In the genomic region with DNA sequence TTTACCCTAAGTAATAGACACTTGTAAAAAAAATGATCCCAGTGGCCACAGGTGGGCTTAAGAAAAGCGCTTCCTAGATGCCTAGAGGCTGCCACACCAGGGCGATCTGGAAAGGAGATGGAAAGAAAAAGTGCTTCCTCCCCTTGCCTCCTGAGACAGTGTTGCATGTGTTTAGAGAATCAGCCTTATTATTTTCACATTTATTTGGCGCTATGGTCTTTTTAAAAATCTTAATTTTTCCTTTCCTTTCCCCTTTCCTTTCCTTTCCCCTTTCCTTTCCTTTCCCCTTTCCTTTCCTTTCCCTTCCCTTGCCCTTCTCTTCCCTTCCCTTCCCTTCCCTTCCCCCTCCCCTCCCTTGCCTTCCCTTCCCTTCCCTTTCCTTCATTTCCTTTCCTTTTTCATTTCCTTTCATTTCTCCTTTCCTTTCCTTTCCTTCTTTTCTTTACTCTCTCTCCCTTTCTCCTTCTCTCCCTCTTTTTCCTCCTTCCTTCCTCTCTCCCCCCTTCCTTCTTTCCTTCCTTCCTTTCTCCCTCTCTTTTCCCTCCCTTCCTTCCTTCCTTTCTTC, we compare ENCODE assay signal across 4 cellular contexts.
TF ChIP-seq lines count a peak whose summit lies in the region.

No MANE protein-coding gene starts in this region.

TF ChIP-seq in HepG2, 621 proteins besides CTCF, POLR2A, EP300 and RAD21:
- TF ChIP-seq HNRNPK (IDR thresholded peaks at IDR 0.05; ENCODE audit: low read depth, low read length, poor library complexity, severe bottlenecking) (peak; percentile 77), ZNF782 (CRISPR knock-in tag; IDR thresholded peaks at IDR 0.05; ENCODE audit: borderline replicate concordance) (no peak)

TF ChIP-seq in HEK293, 187 proteins besides CTCF, POLR2A, EP300 and RAD21:
- TF ChIP-seq ZNF530 (tag by site-specific recombination; IDR thresholded peaks at IDR 0.05; ENCODE audit: low read depth) (0 out of 2 replicates have a peak, but pooled peaks have one; percentile 55), KLF8 (tag by site-specific recombination; IDR thresholded peaks at IDR 0.05) (no peak), KLF7 (tag by site-specific recombination; IDR thresholded peaks at IDR 0.05; ENCODE audit: borderline replicate concordance) (no peak), ZNF169 (tag by site-specific recombination; IDR thresholded peaks at IDR 0.05) (no peak), ZNF132 (tag by site-specific recombination; IDR thresholded peaks at IDR 0.05; ENCODE audit: borderline replicate concordance) (no peak), GFI1B (tag by site-specific recombination; IDR thresholded peaks at IDR 0.05) (no peak), HOXC10 (CRISPR knock-in tag; IDR thresholded peaks at IDR 0.05) (no peak), PRDM1 (tag by site-specific recombination; IDR thresholded peaks at IDR 0.05) (peak; percentile 99)
- TF ChIP-seq, protein P1, sequence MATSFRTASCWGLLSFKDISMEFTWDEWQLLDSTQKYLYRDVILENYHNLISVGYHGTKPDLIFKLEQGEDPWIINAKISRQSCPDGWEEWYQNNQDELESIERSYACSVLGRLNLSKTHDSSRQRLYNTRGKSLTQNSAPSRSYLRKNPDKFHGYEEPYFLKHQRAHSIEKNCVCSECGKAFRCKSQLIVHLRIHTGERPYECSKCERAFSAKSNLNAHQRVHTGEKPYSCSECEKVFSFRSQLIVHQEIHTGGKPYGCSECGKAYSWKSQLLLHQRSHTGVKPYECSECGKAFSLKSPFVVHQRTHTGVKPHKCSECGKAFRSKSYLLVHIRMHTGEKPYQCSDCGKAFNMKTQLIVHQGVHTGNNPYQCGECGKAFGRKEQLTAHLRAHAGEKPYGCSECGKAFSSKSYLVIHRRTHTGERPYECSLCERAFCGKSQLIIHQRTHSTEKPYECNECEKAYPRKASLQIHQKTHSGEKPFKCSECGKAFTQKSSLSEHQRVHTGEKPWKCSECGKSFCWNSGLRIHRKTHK (tag by site-specific recombination; IDR thresholded peaks at IDR 0.05): no peak

TF ChIP-seq in WTC11, 78 proteins besides CTCF, POLR2A, EP300 and RAD21:
- no peak for TF ChIP-seq NFYB (CRISPR knock-in tag; conservative IDR thresholded peaks at IDR 0.05; ENCODE audit: low read depth)
- TF ChIP-seq, protein P2, sequence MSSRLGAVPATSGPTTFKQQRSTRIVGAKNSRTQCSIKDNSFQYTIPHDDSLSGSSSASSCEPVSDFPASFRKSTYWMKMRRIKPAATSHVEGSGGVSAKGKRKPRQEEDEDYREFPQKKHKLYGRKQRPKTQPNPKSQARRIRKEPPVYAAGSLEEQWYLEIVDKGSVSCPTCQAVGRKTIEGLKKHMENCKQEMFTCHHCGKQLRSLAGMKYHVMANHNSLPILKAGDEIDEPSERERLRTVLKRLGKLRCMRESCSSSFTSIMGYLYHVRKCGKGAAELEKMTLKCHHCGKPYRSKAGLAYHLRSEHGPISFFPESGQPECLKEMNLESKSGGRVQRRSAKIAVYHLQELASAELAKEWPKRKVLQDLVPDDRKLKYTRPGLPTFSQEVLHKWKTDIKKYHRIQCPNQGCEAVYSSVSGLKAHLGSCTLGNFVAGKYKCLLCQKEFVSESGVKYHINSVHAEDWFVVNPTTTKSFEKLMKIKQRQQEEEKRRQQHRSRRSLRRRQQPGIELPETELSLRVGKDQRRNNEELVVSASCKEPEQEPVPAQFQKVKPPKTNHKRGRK (CRISPR knock-in tag; IDR thresholded peaks at IDR 0.05; ENCODE audit: borderline replicate concordance): peak; percentile 76; the same call in 1 of the 2 replicates

TF ChIP-seq in K562, 482 proteins besides CTCF, POLR2A, EP300 and RAD21:
- TF ChIP-seq, protein P3, sequence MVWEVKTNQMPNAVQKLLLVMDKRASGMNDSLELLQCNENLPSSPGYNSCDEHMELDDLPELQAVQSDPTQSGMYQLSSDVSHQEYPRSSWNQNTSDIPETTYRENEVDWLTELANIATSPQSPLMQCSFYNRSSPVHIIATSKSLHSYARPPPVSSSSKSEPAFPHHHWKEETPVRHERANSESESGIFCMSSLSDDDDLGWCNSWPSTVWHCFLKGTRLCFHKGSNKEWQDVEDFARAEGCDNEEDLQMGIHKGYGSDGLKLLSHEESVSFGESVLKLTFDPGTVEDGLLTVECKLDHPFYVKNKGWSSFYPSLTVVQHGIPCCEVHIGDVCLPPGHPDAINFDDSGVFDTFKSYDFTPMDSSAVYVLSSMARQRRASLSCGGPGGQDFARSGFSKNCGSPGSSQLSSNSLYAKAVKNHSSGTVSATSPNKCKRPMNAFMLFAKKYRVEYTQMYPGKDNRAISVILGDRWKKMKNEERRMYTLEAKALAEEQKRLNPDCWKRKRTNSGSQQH (CRISPR knock-in tag; IDR thresholded peaks at IDR 0.05): no peak
- TF ChIP-seq, protein P2 (tag; IDR thresholded peaks at IDR 0.05): peak; percentile 43; the same call in 1 of the 2 replicates
- TF ChIP-seq, protein P4, sequence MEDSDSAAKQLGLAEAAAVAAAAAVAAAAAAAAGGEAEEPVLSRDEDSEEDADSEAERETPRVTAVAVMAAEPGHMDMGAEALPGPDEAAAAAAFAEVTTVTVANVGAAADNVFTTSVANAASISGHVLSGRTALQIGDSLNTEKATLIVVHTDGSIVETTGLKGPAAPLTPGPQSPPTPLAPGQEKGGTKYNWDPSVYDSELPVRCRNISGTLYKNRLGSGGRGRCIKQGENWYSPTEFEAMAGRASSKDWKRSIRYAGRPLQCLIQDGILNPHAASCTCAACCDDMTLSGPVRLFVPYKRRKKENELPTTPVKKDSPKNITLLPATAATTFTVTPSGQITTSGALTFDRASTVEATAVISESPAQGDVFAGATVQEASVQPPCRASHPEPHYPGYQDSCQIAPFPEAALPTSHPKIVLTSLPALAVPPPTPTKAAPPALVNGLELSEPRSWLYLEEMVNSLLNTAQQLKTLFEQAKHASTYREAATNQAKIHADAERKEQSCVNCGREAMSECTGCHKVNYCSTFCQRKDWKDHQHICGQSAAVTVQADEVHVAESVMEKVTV (CRISPR knock-in tag; IDR thresholded peaks at IDR 0.05): no peak
